ENCODE assay signal across 1 cellular context in genomic region chr10:79067241-79068202, GRCh38.
TF ChIP-seq lines count a peak whose summit lies in the region.

No MANE protein-coding gene starts in this region.

TF ChIP-seq in IMR-90, 13 proteins besides CTCF, POLR2A, EP300 and RAD21:
- TF ChIP-seq ELK1 (IDR thresholded peaks at IDR 0.05; ENCODE audit: borderline replicate concordance, low read depth, low read length): no peak
- TF ChIP-seq BHLHE40 (IDR thresholded peaks at IDR 0.05; ENCODE audit: low read depth, low read length): peak; percentile 29; the same call in 1 of the 2 replicates
- TF ChIP-seq CEBPB (IDR thresholded peaks at IDR 0.05; ENCODE audit: low read depth, low read length): no peak
- TF ChIP-seq MAZ (IDR thresholded peaks at IDR 0.05; ENCODE audit: borderline replicate concordance, low read depth, low read length): peak; percentile 97
- peak; percentile 48 for TF ChIP-seq SMC3 (IDR thresholded peaks at IDR 0.05; ENCODE audit: low read depth, low read length)
- peak; percentile 27; the same call in 1 of the 2 replicates for TF ChIP-seq MXI1 (IDR thresholded peaks at IDR 0.05; ENCODE audit: borderline replicate concordance, low read depth, low read length)
- no peak for TF ChIP-seq USF2 (IDR thresholded peaks at IDR 0.05; ENCODE audit: low read depth, low read length)
- no peak for TF ChIP-seq MAFK (IDR thresholded peaks at IDR 0.05; ENCODE audit: low read depth, low read length)
